10 cellular contexts compared by ENCODE assay signal in genomic region chr5:88734191-88734640, GRCh38.
A peak's percentile ranks its signal among the peaks of the same experiment; 100 is the strongest.
DNase-seq lines count a peak whose midpoint lies in the region; ATAC-seq lines count a peak whose summit lies in the region.
"Had no signal": no experiment of that assay in that cellular context is flagged by ENCODE, and none has a peak within 500 bp of the region (broad histone marks: within the 10 kb centered on the region; RNA-seq: fewer than 3 reads in every experiment).

No MANE protein-coding gene starts in this region.

- H3K4me2 ChIP-seq in BLaER1 = peak overlapping the region; percentile 76

- peak; percentile 48 for ATAC-seq in GM21381 (IDR thresholded peaks at IDR 0.05; ENCODE audit: unreplicated experiment)
- ATAC-seq in HG03571 (IDR thresholded peaks at IDR 0.05; ENCODE audit: unreplicated experiment) = peak; percentile 53
- ATAC-seq in stimulated activated naive CD8-positive, alpha-beta T cell treated with anti-CD3 and anti-CD28 coated beads, Interleukin-15, amount 100 ng/mL, for 72 hours = peak; percentile 67

- DNase-seq in dermis blood vessel endothelial cell (peak; percentile 45), SKM-1 treated with dmso at 0.1 percent for 144 hours (lab: John Stamatoyannopoulos, UW; ENCODE audit: unreplicated experiment) (no peak), glomerular visceral epithelial cell (ENCODE audit: extremely low spot score) (no peak)
- no peak for DNase-seq in stimulated activated naive CD8-positive, alpha-beta T cell treated with anti-CD3 and anti-CD28 coated beads, Interleukin-15, amount 100 ng/mL, for 72 hours
- no peak for DNase-seq in stimulated activated CD4-positive, alpha-beta T cell treated with anti-CD3 and anti-CD28 coated beads, Interleukin-4, amount 100 ng/mL, for 4 hours

- peaks cover 16% of the 10 kb centered on the region for H3K27me3 Mint-ChIP-seq in stimulated activated naive CD8-positive, alpha-beta T cell treated with anti-CD3 and anti-CD28 coated beads, Interleukin-15, amount 100 ng/mL, for 72 hours

- H3K36me3 ChIP-seq in BLaER1 = peaks cover 70% of the 10 kb centered on the region

- no peaks in the 10 kb centered on the region for H3K9me3 ChIP-seq in BLaER1

- H3K9ac ChIP-seq in BLaER1 = no peak overlapping the region

- H3K4me3 Mint-ChIP-seq in stimulated activated naive CD8-positive, alpha-beta T cell treated with anti-CD3 and anti-CD28 coated beads, Interleukin-15, amount 100 ng/mL, for 72 hours = peak overlapping the region; percentile 4 to 33

- peaks cover 80% of the 10 kb centered on the region for H3K4me1 ChIP-seq in BLaER1

- no peaks in the 10 kb centered on the region for H3K9me3 Mint-ChIP-seq in stimulated activated naive CD8-positive, alpha-beta T cell treated with anti-CD3 and anti-CD28 coated beads, Interleukin-15, amount 100 ng/mL, for 72 hours

- H3K4me3 ChIP-seq in BLaER1 = 0 out of 2 replicates have a peak overlapping the region, but pooled peaks have one; percentile 48

- no peak overlapping the region for H3K27ac Mint-ChIP-seq in stimulated activated naive CD8-positive, alpha-beta T cell treated with anti-CD3 and anti-CD28 coated beads, Interleukin-15, amount 100 ng/mL, for 72 hours

- peaks cover 100% of the 10 kb centered on the region for H4K20me1 ChIP-seq in BLaER1

- H3K27me3 ChIP-seq in BLaER1 = no peaks in the 10 kb centered on the region

- H3K4me1 Mint-ChIP-seq in stimulated activated naive CD8-positive, alpha-beta T cell treated with anti-CD3 and anti-CD28 coated beads, Interleukin-15, amount 100 ng/mL, for 72 hours = peaks cover 18% of the 10 kb centered on the region

- peak overlapping the region; percentile 76 for H3K27ac ChIP-seq in BLaER1
- H3K27ac ChIP-seq: C4-2B, VCaP had no signal
